In the genomic region with DNA sequence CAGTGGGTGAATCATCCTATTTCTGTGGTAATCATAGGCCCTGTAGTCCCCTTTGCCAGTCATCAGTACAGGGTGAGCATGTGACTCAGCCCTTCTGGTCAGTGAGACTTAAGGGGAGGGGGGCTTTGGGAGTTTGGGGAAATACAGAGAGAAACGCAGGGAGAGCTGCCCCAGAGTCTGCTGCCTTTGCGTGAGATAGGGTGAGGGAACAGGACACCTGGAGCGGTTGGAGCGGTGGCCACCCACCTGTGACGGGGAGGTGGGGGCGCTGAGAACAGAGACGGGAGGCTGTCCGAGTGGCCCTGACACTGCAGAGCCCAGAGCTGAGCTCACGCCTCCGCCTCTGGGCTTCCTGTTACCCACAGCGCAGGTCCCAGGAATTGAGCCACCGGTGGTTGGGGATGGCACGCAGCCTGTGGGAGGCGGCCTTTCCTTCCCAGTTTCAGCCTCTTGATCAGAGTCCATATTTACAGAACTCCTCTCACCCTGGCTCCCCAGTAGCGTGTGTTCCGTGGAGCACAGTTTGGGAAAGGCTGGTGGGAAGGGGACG, we compare ENCODE assay signal across 17 cellular contexts.
DNase-seq lines count a peak whose midpoint lies in the region; TF ChIP-seq lines count a peak whose summit lies in the region.
"Had no signal": no experiment of that assay in that cellular context is flagged by ENCODE, and none has a peak within 500 bp of the region (broad histone marks: within the 10 kb centered on the region; RNA-seq: fewer than 3 reads in every experiment).

No MANE protein-coding gene starts in this region.

- TF ChIP-seq RAD21 in SK-N-SH (IDR thresholded peaks at IDR 0.05; ENCODE audit: low read length), result no peak

- CTCF ChIA-PET in SK-N-SH (lab: Yijun Ruan, JAX), result interaction anchor here (1.2 kb wide), 1 partner anchor 125 kb away, joined by 3 read pairs; no protein-coding TSS in a partner anchor

- DNase-seq in HS-27A (ENCODE audit: low read depth), result peak; percentile 12
- no peak for DNase-seq in SK-N-SH
- DNase-seq in fibroblast of peridontal ligament (ENCODE audit: extremely low read depth), result peak; percentile 53
- DNase-seq in stromal cell of bone marrow (ENCODE audit: low read depth), result peak; percentile 72
- DNase-seq in NCI-H187 (lab: John Stamatoyannopoulos, UW), result no peak
- no peak for DNase-seq in stimulated activated CD4-positive, alpha-beta T cell treated with anti-CD3 and anti-CD28 coated beads, Interleukin-4, amount 100 ng/mL, for 4 hours
- DNase-seq in LoVo (ENCODE audit: low spot score), result no peak
- DNase-seq: activated CD4-positive, alpha-beta T cell treated with anti-CD3 and anti-CD28 coated beads, Interleukin-2, amount 50 U/mL, for 1 hour; activated T-cell treated with anti-CD3 and anti-CD28 coated beads, Interleukin-2, amount 50 U/mL, for 1 hour; effector memory CD8-positive, alpha-beta T cell; left ventricle myocardium inferior; NCI-H146; NCI-H446; pancreas; thyroid gland had no signal

- no peak overlapping the region for H3K27ac ChIP-seq in SK-N-SH (ENCODE audit: low read depth in 2 of 2, low read length in 1 of 2)
- H3K27ac ChIP-seq: C4-2B, left ventricle myocardium inferior, pancreas, skin epidermis, thyroid gland had no signal

- H3K9me2 ChIP-seq in SK-N-SH, result no peaks in the 10 kb centered on the region

- no peaks in the 10 kb centered on the region for H3K27me3 ChIP-seq in SK-N-SH (ENCODE audit: insufficient read depth)
- H3K27me3 ChIP-seq: pancreas, thyroid gland had no signal

- no peaks in the 10 kb centered on the region for H3K36me3 ChIP-seq in SK-N-SH (replicated peaks in 1 of 2; ENCODE audit: control insufficient read depth in 1 of 2, insufficient read depth in 2 of 2, low read length in 1 of 2)
- H3K36me3 ChIP-seq: left ventricle myocardium inferior, pancreas, thyroid gland had no signal

- no peaks in the 10 kb centered on the region for H3K9me3 ChIP-seq in SK-N-SH
- H3K9me3 ChIP-seq: left ventricle myocardium inferior, pancreas, thyroid gland had no signal

- POLR2A ChIA-PET in SK-N-SH (lab: Yijun Ruan, JAX), result no interaction called here

- no peaks in the 10 kb centered on the region for H3K79me2 ChIP-seq in SK-N-SH (ENCODE audit: insufficient read depth)

- no peak overlapping the region for H3K9ac ChIP-seq in SK-N-SH

- H3F3A ChIP-seq in SK-N-SH (replicated peaks; ENCODE audit: insufficient read depth), result no peaks in the 10 kb centered on the region

- no peak overlapping the region for H3K4me3 ChIP-seq in SK-N-SH (ENCODE audit: low read depth in 2 of 2, low read length in 1 of 2)
- H3K4me3 ChIP-seq: left ventricle myocardium inferior, pancreas, skin epidermis, thyroid gland had no signal

- no peaks in the 10 kb centered on the region for H3K4me1 ChIP-seq in SK-N-SH (ENCODE audit: control insufficient read depth in 1 of 2, insufficient read depth in 2 of 2, low read depth in 1 of 2, low read length in 1 of 2)
- H3K4me1 ChIP-seq: left ventricle myocardium inferior, pancreas, thyroid gland had no signal

- TF ChIP-seq CTCF in SK-N-SH (IDR thresholded peaks at IDR 0.05), result no peak

- H4K20me1 ChIP-seq in SK-N-SH (ENCODE audit: insufficient read depth), result no peaks in the 10 kb centered on the region

- H2AFZ ChIP-seq in SK-N-SH (ENCODE audit: low read depth), result no peak overlapping the region

- H3K4me2 ChIP-seq in SK-N-SH, result no peak overlapping the region

- WGBS in SK-N-SH (ENCODE audit: low lambda C conversion rate), result 88% methylated on average over 17 of the region's 17 CpGs

- no peak for TF ChIP-seq EP300 in SK-N-SH (IDR thresholded peaks at IDR 0.05; ENCODE audit: borderline replicate concordance in 1 of 2, low read depth in 1 of 2, low read length in 1 of 2)

TF ChIP-seq in SK-N-SH, 30 proteins besides CTCF, POLR2A, EP300 and RAD21:
- no peak for TF ChIP-seq MEF2A (IDR thresholded peaks at IDR 0.05; ENCODE audit: borderline replicate concordance, low read depth)
- TF ChIP-seq TEAD4 (IDR thresholded peaks at IDR 0.05; ENCODE audit: borderline replicate concordance, insufficient read depth), result no peak
- TF ChIP-seq JUND (IDR thresholded peaks at IDR 0.05), result no peak
- peak; percentile 43; the same call in 1 of the 2 replicates for TF ChIP-seq FOSL2 (IDR thresholded peaks at IDR 0.05; ENCODE audit: borderline replicate concordance, low read depth)
- no peak for TF ChIP-seq GABPA (IDR thresholded peaks at IDR 0.05; ENCODE audit: low read depth)
- TF ChIP-seq TCF12 (IDR thresholded peaks at IDR 0.05), result no peak
- no peak for TF ChIP-seq FOXJ3 (CRISPR knock-in tag; IDR thresholded peaks at IDR 0.05)
- 0 out of 2 replicates have a peak, but pooled peaks have one; percentile 20 for TF ChIP-seq USF1 (IDR thresholded peaks at IDR 0.05; ENCODE audit: borderline replicate concordance, low read depth)
- TF ChIP-seq NRF1 (IDR thresholded peaks at IDR 0.05; ENCODE audit: low read depth, low read length), result no peak
TF ChIP-seq in SK-N-SH: peak in this region for 2.

Comparison
In these comparisons a context has a peak if more than half of its experiments do, and no peak if none do; other contexts are left out.
1. DNase-seq: peak in HS-27A (single experiment), fibroblast of peridontal ligament (single experiment) and stromal cell of bone marrow (single experiment); none in SK-N-SH (single experiment), NCI-H187 (0 of 2), stimulated activated CD4-positive, alpha-beta T cell treated with anti-CD3 and anti-CD28 coated beads, Interleukin-4, amount 100 ng/mL, for 4 hours (0 of 2) and LoVo (single experiment).